8 cellular contexts compared by ENCODE assay signal in the genomic region with DNA sequence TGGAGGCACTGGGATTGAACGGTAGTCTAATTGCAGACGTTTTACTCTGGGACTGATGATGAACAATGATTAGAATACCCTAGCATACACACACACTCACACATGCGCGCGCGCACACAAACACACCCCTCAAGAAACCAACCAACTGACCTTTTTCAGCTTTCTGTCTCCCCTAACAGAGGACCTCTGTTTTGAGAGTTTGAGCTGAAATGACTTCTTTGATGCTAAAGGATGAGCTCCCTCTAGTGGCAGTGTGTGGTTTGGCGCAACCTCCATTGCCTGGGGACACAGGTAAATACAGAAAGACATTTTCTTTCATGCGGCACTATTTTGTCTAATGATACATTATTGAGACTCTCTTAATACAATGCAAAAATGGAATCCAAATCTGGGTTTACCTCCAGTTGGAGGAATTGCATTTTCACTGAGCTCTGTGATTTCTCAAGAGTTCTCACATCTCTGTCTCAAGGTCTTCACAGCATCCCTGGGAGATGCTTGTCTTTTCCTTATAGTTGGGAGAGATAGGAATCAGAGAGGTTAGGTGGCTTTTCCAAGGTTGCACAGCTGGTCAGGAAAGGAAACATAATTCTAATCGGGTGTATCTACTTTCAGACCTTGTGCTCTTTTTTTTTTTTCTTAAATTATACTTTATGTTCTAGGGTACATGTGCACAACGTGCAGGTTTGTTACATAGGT.
A peak's percentile ranks its signal among the peaks of the same experiment; 100 is the strongest.
DNase-seq lines count a peak whose midpoint lies in the region; ATAC-seq and TF ChIP-seq lines count a peak whose summit lies in the region.

No MANE protein-coding gene starts in this region.

- no peak overlapping the region for H3K9ac ChIP-seq in colonic mucosa (ENCODE audit: low read depth in 2 of 2, low read length in 2 of 2)

- peak; percentile 70 for DNase-seq in A673 (ENCODE audit: low spot score)
- peak; percentile 48 for DNase-seq in GM13977 (ENCODE audit: low spot score)
- DNase-seq in NCI-H446 treated with DMSO at 0.1 percent for 48 hours (lab: John Stamatoyannopoulos, UW) = peak; percentile 4
- DNase-seq in activated CD4-positive, alpha-beta T cell treated with anti-CD3 and anti-CD28 coated beads for 4 hours = peak; percentile 33 to 53
- peak; percentile 59 for DNase-seq in colonic mucosa
- DNase-seq in lung (ENCODE audit: low spot score) = peak; percentile 60
- peak; percentile 23 to 34 for DNase-seq in stimulated activated CD8-positive, alpha-beta memory T cell treated with anti-CD3 and anti-CD28 coated beads, Interleukin-2, amount 100 ng/mL, for 1 hour (ENCODE audit: low read depth in 2 of 2)

- H3K4me1 ChIP-seq in A673 (ENCODE audit: insufficient read depth, low read length, poor library complexity, severe bottlenecking) (no peaks in the 10 kb centered on the region), colonic mucosa (no peaks in the 10 kb centered on the region), lung (ENCODE audit: control insufficient read depth in 2 of 2, insufficient read depth in 2 of 2, low read length in 2 of 2) (no peaks in the 10 kb centered on the region)

- no peaks in the 10 kb centered on the region for H3K9me3 ChIP-seq in A673 (ENCODE audit: low read depth, low read length, poor library complexity, severe bottlenecking)
- no peaks in the 10 kb centered on the region for H3K9me3 ChIP-seq in colonic mucosa
- H3K9me3 ChIP-seq in lung (ENCODE audit: control insufficient read depth in 2 of 2, insufficient read depth in 1 of 2, low read length in 1 of 2) = no peaks in the 10 kb centered on the region

- in situ Hi-C loops in GM13977 (cut with MboI; ENCODE audit: low pct_unique_long_range_greater_than_20kb, low sequenced_read_pairs, unreplicated experiment) = no loop called here

- ATAC-seq in HG03060 (IDR thresholded peaks at IDR 0.05; ENCODE audit: low read depth, unreplicated experiment) = peak; percentile 41
- peak; percentile 81 for ATAC-seq in lung (ENCODE audit: insufficient read depth, low FRiP score)

- H3K4me3 ChIP-seq in A673 (ENCODE audit: low read depth, low read length, poor library complexity, severe bottlenecking) = no peak overlapping the region
- no peak overlapping the region for H3K4me3 ChIP-seq in colonic mucosa
- no peak overlapping the region for H3K4me3 ChIP-seq in lung

- TF ChIP-seq CTCF in A673 (conservative IDR thresholded peaks at IDR 0.05; ENCODE audit: low read depth, low read length) (peak; percentile 91), GM13977 (IDR thresholded peaks at IDR 0.05; ENCODE audit: extremely low read depth, insufficient read depth, missing control alignments) (peak; percentile 91), colonic mucosa (IDR thresholded peaks at IDR 0.05) (peak; percentile 82), lung (IDR thresholded peaks at IDR 0.05; ENCODE audit: control extremely low read depth, extremely low read depth) (peak; percentile 61)

- POLR2A ChIA-PET in A673 (lab: Charles Lee; ENCODE audit: low non-redundant PET) = no interaction called here

- H3K27me3 ChIP-seq in A673 (replicated peaks; ENCODE audit: insufficient read depth, low read depth, low read length, poor library complexity) (no peaks in the 10 kb centered on the region), colonic mucosa (no peaks in the 10 kb centered on the region), lung (ENCODE audit: control insufficient read depth, insufficient read depth) (no peaks in the 10 kb centered on the region)

- WGBS in lung, 2 donors = 40 to 42% methylated on average over 10 of the region's 10 CpGs

- no TSS peak for BruUV-seq in A673 (replicated peaks; lab: Mats Ljungman, UMichigan)

- CTCF ChIA-PET in A673 (lab: Charles Lee) = interaction anchor here (0.6 to 1.0 kb wide), 2 partner anchors 40 to 1260 kb away, joined by 3 to 9 read pairs; no protein-coding TSS in a partner anchor

- H3K27ac ChIP-seq in A673 (ENCODE audit: low read depth, low read length, poor library complexity, severe bottlenecking) (no peak overlapping the region), colonic mucosa (no peak overlapping the region), lung (ENCODE audit: low read depth in 1 of 2, low read length in 1 of 2) (no peak overlapping the region)

- intact Hi-C loops in A673 (cut with micrococcal nuclease; ENCODE audit: unreplicated experiment) (loop anchor here (1.0 to 5.0 kb wide), 2 partner anchors 40 to 275 kb away; no protein-coding TSS in a partner anchor), colonic mucosa (cut with DNase I) (loop anchor here (10.0 kb wide), 1 partner anchor 267 kb away; no protein-coding TSS in a partner anchor)

- H3K36me3 ChIP-seq in A673 (ENCODE audit: insufficient read depth, low read length, poor library complexity, severe bottlenecking) (no peaks in the 10 kb centered on the region), colonic mucosa (no peaks in the 10 kb centered on the region), lung (ENCODE audit: control insufficient read depth in 2 of 2, insufficient read depth in 2 of 2, low read length in 2 of 2) (no peaks in the 10 kb centered on the region)

Comparison
In these comparisons a context has a peak if more than half of its experiments do, and no peak if none do; other contexts are left out.
1. DNase-seq: peak in every context shown above with its lines; median percentile 70 in A673; 60 in lung; 59 in colonic mucosa; 48 in GM13977; 43 in activated CD4-positive, alpha-beta T cell treated with anti-CD3 and anti-CD28 coated beads for 4 hours; 28 in stimulated activated CD8-positive, alpha-beta memory T cell treated with anti-CD3 and anti-CD28 coated beads, Interleukin-2, amount 100 ng/mL, for 1 hour; 4 in NCI-H446 treated with DMSO at 0.1 percent for 48 hours.